Comparison of ENCODE assay signal across 27 cellular contexts in genomic region chr20:14355791-14356190, GRCh38. TPM values are rescaled to one million over a fixed set of nuclear protein-coding genes. Genes with fewer than 3 reads are reported as not detected.
"Had no signal": no experiment of that assay in that cellular context is flagged by ENCODE, and none has a peak within 500 bp of the region (broad histone marks: within the 10 kb centered on the region; RNA-seq: fewer than 3 reads in every experiment).

No MANE protein-coding gene starts in this region.

- H3K27ac Mint-ChIP-seq: activated CD4-positive, alpha-beta T cell treated with anti-CD3 and anti-CD28 coated beads for 36 hours; activated CD8-positive, alpha-beta T cell treated with anti-CD3 and anti-CD28 coated beads, Interleukin-2, amount 10 ng/mL, durations not matched to agents 7 days and 5 days; activated naive CD4-positive, alpha-beta T cell treated with anti-CD3 and anti-CD28 coated beads, Interleukin-2, amount 50 U/mL, for 72 hours; activated naive CD8-positive, alpha-beta T cell treated with anti-CD3 and anti-CD28 coated beads, Interleukin-2, amount 50 U/mL, for 24 hours; T-cell had no signal

- H3K27ac ChIP-seq: ascending aorta, body of pancreas, SK-N-MC, VCaP had no signal

- H3K4me3 ChIP-seq: ascending aorta, body of pancreas, SK-N-MC had no signal

- H3K4me3 Mint-ChIP-seq: activated CD4-positive, alpha-beta T cell treated with anti-CD3 and anti-CD28 coated beads for 36 hours; activated CD8-positive, alpha-beta T cell treated with anti-CD3 and anti-CD28 coated beads, Interleukin-2, amount 10 ng/mL, durations not matched to agents 7 days and 5 days; activated naive CD8-positive, alpha-beta T cell treated with anti-CD3 and anti-CD28 coated beads, Interleukin-2, amount 50 U/mL, for 24 hours; T-cell had no signal

- ATAC-seq: activated CD4-positive, alpha-beta T cell treated with anti-CD3 and anti-CD28 coated beads for 36 hours; activated CD8-positive, alpha-beta T cell treated with anti-CD3 and anti-CD28 coated beads, Interleukin-2, amount 10 ng/mL, durations not matched to agents 7 days and 5 days; activated naive CD4-positive, alpha-beta T cell treated with anti-CD3 and anti-CD28 coated beads, Interleukin-2, amount 50 U/mL, for 72 hours; activated naive CD8-positive, alpha-beta T cell treated with anti-CD3 and anti-CD28 coated beads, Interleukin-2, amount 50 U/mL, for 24 hours; body of pancreas; Panc1; Right ventricle myocardium inferior; T-cell had no signal

- H3K27me3 Mint-ChIP-seq: activated CD4-positive, alpha-beta T cell treated with anti-CD3 and anti-CD28 coated beads for 36 hours; activated naive CD8-positive, alpha-beta T cell treated with anti-CD3 and anti-CD28 coated beads, Interleukin-2, amount 50 U/mL, for 24 hours; T-cell had no signal

- H3K36me3 ChIP-seq: ascending aorta had no signal

- DNase-seq: activated CD4-positive, alpha-beta T cell treated with anti-CD3 and anti-CD28 coated beads for 36 hours; activated CD8-positive, alpha-beta memory T cell treated with anti-CD3 and anti-CD28 coated beads, Interleukin-2, amount 50 U/mL, for 48 hours; activated CD8-positive, alpha-beta T cell treated with anti-CD3 and anti-CD28 coated beads, Interleukin-2, amount 10 ng/mL, durations not matched to agents 7 days and 5 days; activated effector memory CD4-positive, alpha-beta T cell treated with Interleukin-2 at 50 U/mL for 16 hours; activated naive CD4-positive, alpha-beta T cell treated with Interleukin-2 at 50 U/mL for 16 hours; activated naive CD8-positive, alpha-beta T cell treated with anti-CD3 and anti-CD28 coated beads, Interleukin-2, amount 50 U/mL, for 24 hours; activated T-cell treated with anti-CD3 and anti-CD28 coated beads, Interleukin-2, amount 50 U/mL, for 1 hour; amniotic stem cell; body of pancreas; Karpas-422; NCI-H1105 treated with DMSO at 0.1 percent for 48 hours; NCI-H1436 treated with DMSO at 0.1 percent for 48 hours; NCI-H187; NCI-H2081; NCI-H510A treated with DMSO at 0.1 percent for 48 hours; NCI-H69; NK-92 treated with Interleukin-12 subunit alpha and Interleukin-12 subunit beta, amount 100 ng/mL, for 24 hours; OCI-M1; RPMI8226; T-cell had no signal

- H3K27me3 ChIP-seq: ascending aorta, body of pancreas had no signal

- H3K4me1 ChIP-seq: ascending aorta, body of pancreas had no signal

- H3K4me1 Mint-ChIP-seq: activated CD4-positive, alpha-beta T cell treated with anti-CD3 and anti-CD28 coated beads for 36 hours; activated naive CD8-positive, alpha-beta T cell treated with anti-CD3 and anti-CD28 coated beads, Interleukin-2, amount 50 U/mL, for 24 hours; T-cell had no signal

- H3K36me3 Mint-ChIP-seq: activated naive CD4-positive, alpha-beta T cell treated with anti-CD3 and anti-CD28 coated beads, Interleukin-2, amount 50 U/mL, for 72 hours; T-cell had no signal

- H3K9me3 ChIP-seq: ascending aorta, body of pancreas had no signal

RNA-seq across cellular contexts. Expression of gene FLRT3, which starts 18.4 kb away (rescaled TPM):
- total RNA-seq: activated CD4-positive, alpha-beta T cell treated with anti-CD3 and anti-CD28 coated beads for 36 hours; activated CD8-positive, alpha-beta T cell treated with anti-CD3 and anti-CD28 coated beads, Interleukin-2, amount 10 ng/mL, durations not matched to agents 7 days and 5 days; activated naive CD4-positive, alpha-beta T cell treated with anti-CD3 and anti-CD28 coated beads, Interleukin-2, amount 50 U/mL, for 72 hours; ascending aorta; T-helper 2 cell treated with Interferon-gamma antibody and Interleukin-4, amounts not matched to agents 100 ng/mL and 5 ng/mL, for 36 hours had no signal
